12 cellular contexts compared by ENCODE assay signal in the genomic region with DNA sequence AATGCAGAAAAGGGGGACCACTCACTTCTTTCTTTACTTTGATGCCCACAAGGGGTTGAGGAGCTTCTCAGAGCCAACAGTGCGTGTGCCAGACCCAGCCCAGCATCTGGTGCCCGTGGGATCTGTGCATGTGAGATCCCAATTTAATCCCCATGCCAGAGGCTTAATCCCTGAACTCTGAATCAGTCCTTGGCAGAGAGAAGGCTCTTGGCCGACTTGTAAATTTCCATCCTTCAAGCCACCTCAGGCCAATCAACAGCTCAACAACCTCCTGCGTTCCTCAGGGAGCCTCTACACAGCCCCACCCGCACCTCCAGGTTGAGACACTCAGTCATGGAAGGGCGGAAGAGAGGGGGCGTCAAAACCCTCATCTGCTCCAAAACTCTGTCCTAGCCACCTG.
DNase-seq lines count a peak whose midpoint lies in the region; ATAC-seq lines count a peak whose summit lies in the region.
"Had no signal": no experiment of that assay in that cellular context is flagged by ENCODE, and none has a peak within 500 bp of the region (broad histone marks: within the 10 kb centered on the region; RNA-seq: fewer than 3 reads in every experiment).

No MANE protein-coding gene starts in this region.

- no peak overlapping the region for H3K27ac Mint-ChIP-seq in activated T-helper 2 cell treated with anti-CD3 and anti-CD28 coated beads, Interferon-gamma antibody, Interleukin-2, Interleukin-4, amounts not matched to agents 10 μg/mL and 5 μg/mL and 100 μg/mL, durations not matched to agents 14 hours and 24 hours and 36 hours
- H3K27ac Mint-ChIP-seq: activated naive CD4-positive, alpha-beta T cell treated with anti-CD3 and anti-CD28 coated beads for 36 hours; stimulated activated naive CD8-positive, alpha-beta T cell treated with anti-CD3 and anti-CD28 coated beads, Interleukin-15, amount 100 ng/mL, for 72 hours had no signal

- H3K27me3 Mint-ChIP-seq in activated T-helper 2 cell treated with anti-CD3 and anti-CD28 coated beads, Interferon-gamma antibody, Interleukin-2, Interleukin-4, amounts not matched to agents 10 μg/mL and 5 μg/mL and 100 μg/mL, durations not matched to agents 14 hours and 24 hours and 36 hours (ENCODE audit: low read depth), result peaks cover 9% of the 10 kb centered on the region

- ATAC-seq in Right ventricle myocardium inferior (peak; percentile 90), HG03095 (IDR thresholded peaks at IDR 0.05; ENCODE audit: unreplicated experiment) (no peak)
- ATAC-seq: stimulated activated naive CD8-positive, alpha-beta T cell treated with anti-CD3 and anti-CD28 coated beads, Interleukin-15, amount 100 ng/mL, for 72 hours had no signal

- no peaks in the 10 kb centered on the region for H3K9me3 Mint-ChIP-seq in activated T-helper 2 cell treated with anti-CD3 and anti-CD28 coated beads, Interferon-gamma antibody, Interleukin-2, Interleukin-4, amounts not matched to agents 10 μg/mL and 5 μg/mL and 100 μg/mL, durations not matched to agents 14 hours and 24 hours and 36 hours
- H3K9me3 Mint-ChIP-seq: activated naive CD4-positive, alpha-beta T cell treated with anti-CD3 and anti-CD28 coated beads for 36 hours; stimulated activated naive CD8-positive, alpha-beta T cell treated with anti-CD3 and anti-CD28 coated beads, Interleukin-15, amount 100 ng/mL, for 72 hours had no signal

- H3K4me1 Mint-ChIP-seq in activated T-helper 2 cell treated with anti-CD3 and anti-CD28 coated beads, Interferon-gamma antibody, Interleukin-2, Interleukin-4, amounts not matched to agents 10 μg/mL and 5 μg/mL and 100 μg/mL, durations not matched to agents 14 hours and 24 hours and 36 hours (ENCODE audit: low read depth), result peaks cover 1% of the 10 kb centered on the region
- H3K4me1 Mint-ChIP-seq: stimulated activated naive CD8-positive, alpha-beta T cell treated with anti-CD3 and anti-CD28 coated beads, Interleukin-15, amount 100 ng/mL, for 72 hours had no signal

- DNase-seq in Right ventricle myocardium inferior (ENCODE audit: missing footprints), result no peak
- no peak for DNase-seq in cardiac septum (ENCODE audit: low spot score)
- peak; percentile 90 for DNase-seq in fibroblast of the conjunctiva (ENCODE audit: low read depth)
- peak; percentile 82 for DNase-seq in posterior vena cava (ENCODE audit: low spot score)
- no peak for DNase-seq in foreskin melanocyte
- no peak for DNase-seq in activated T-helper 2 cell treated with anti-CD3 and anti-CD28 coated beads, Interferon-gamma antibody, Interleukin-2, Interleukin-4, amounts not matched to agents 10 μg/mL and 5 μg/mL and 100 μg/mL, durations not matched to agents 14 hours and 24 hours and 36 hours (ENCODE audit: low spot score)
- no peak for DNase-seq in glomerular visceral epithelial cell (ENCODE audit: extremely low spot score)
- DNase-seq: 8988T; activated naive CD4-positive, alpha-beta T cell treated with anti-CD3 and anti-CD28 coated beads for 36 hours; cerebellar nuclear complex; stimulated activated naive CD8-positive, alpha-beta T cell treated with anti-CD3 and anti-CD28 coated beads, Interleukin-15, amount 100 ng/mL, for 72 hours had no signal

- H3K36me3 Mint-ChIP-seq in activated T-helper 2 cell treated with anti-CD3 and anti-CD28 coated beads, Interferon-gamma antibody, Interleukin-2, Interleukin-4, amounts not matched to agents 10 μg/mL and 5 μg/mL and 100 μg/mL, durations not matched to agents 14 hours and 24 hours and 36 hours (ENCODE audit: low read depth), result no peaks in the 10 kb centered on the region

- no peak overlapping the region for H3K4me3 Mint-ChIP-seq in activated T-helper 2 cell treated with anti-CD3 and anti-CD28 coated beads, Interferon-gamma antibody, Interleukin-2, Interleukin-4, amounts not matched to agents 10 μg/mL and 5 μg/mL and 100 μg/mL, durations not matched to agents 14 hours and 24 hours and 36 hours (ENCODE audit: low read depth)
- H3K4me3 Mint-ChIP-seq: activated naive CD4-positive, alpha-beta T cell treated with anti-CD3 and anti-CD28 coated beads for 36 hours; stimulated activated naive CD8-positive, alpha-beta T cell treated with anti-CD3 and anti-CD28 coated beads, Interleukin-15, amount 100 ng/mL, for 72 hours had no signal

- intact Hi-C loops in Right ventricle myocardium inferior (cut with DNase I), result no loop called here
- intact Hi-C loops in cardiac septum (cut with DNase I), result loop anchor here (5.0 kb wide), 1 partner anchor 120 kb away; no protein-coding TSS in a partner anchor
- intact Hi-C loops in posterior vena cava (cut with DNase I), result no loop called here
- intact Hi-C loops in activated T-helper 2 cell treated with anti-CD3 and anti-CD28 coated beads, Interferon-gamma antibody, Interleukin-2, Interleukin-4, amounts not matched to agents 10 μg/mL and 5 μg/mL and 100 μg/mL, durations not matched to agents 14 hours and 24 hours and 36 hours (cut with micrococcal nuclease), result no loop called here

Comparison
In these comparisons a context has a peak if more than half of its experiments do, and no peak if none do; other contexts are left out.
1. DNase-seq: peak in fibroblast of the conjunctiva (single experiment) and posterior vena cava (single experiment); none in Right ventricle myocardium inferior (single experiment), cardiac septum (single experiment), foreskin melanocyte (single experiment), activated T-helper 2 cell treated with anti-CD3 and anti-CD28 coated beads, Interferon-gamma antibody, Interleukin-2, Interleukin-4, amounts not matched to agents 10 μg/mL and 5 μg/mL and 100 μg/mL, durations not matched to agents 14 hours and 24 hours and 36 hours (single experiment) and glomerular visceral epithelial cell (single experiment).